In the genomic region with DNA sequence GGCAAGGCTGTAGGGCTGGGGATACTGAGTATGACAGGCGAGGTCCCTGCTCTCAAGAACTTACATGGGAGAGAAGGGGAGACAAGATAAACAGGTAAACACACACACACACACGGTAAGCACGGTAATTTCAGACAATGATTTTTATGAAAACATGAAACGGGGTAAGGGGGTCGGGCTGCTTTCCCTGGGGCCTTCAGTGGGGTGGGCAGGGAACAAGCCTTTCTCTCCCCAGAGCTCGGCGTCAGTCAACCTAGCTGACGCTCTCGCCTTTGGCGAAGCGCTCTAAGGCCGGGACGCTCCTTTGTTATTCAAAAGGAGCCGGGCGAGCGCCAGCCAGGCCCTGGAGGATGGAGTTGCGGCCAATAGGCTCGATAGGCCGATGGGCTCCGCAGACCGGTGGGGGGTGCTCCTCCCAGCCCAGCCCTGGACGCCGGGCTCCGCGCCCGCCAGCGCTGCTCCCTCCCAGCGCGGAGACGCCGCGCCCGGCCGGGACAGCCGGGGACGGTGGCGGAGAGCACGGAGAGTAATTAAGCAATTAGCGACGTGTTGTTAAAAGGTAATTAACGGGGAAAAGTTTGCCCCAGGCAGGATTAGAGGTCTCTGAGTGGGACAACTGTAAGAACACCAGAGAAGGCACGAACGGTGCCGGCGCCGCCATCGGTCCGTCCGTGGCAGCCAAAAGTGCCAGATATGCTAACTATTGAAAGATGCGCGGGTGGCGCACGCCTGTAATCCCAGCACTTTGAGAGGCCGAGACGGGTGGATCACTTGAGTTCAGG, we compare ENCODE assay signal across 8 cellular contexts. TPM values are rescaled to one million over a fixed set of nuclear protein-coding genes. Genes with fewer than 3 reads are reported as not detected.
DNase-seq lines count a peak whose midpoint lies in the region; ATAC-seq and TF ChIP-seq lines count a peak whose summit lies in the region.

No MANE protein-coding gene starts in this region.

- H3K4me2 ChIP-seq in neural progenitor cell: peak overlapping the region; percentile 93

- no peaks in the 10 kb centered on the region for H3K36me3 ChIP-seq in neural progenitor cell

- peaks cover 18% of the 10 kb centered on the region for H3K27me3 ChIP-seq in neural progenitor cell

- H3K36me3 Mint-ChIP-seq in activated naive CD4-positive, alpha-beta T cell treated with anti-CD3 and anti-CD28 coated beads, Interleukin-2, amount 50 U/mL, for 24 hours: no peaks in the 10 kb centered on the region
- H3K36me3 Mint-ChIP-seq in neural progenitor cell: no peaks in the 10 kb centered on the region

- H3K9me3 ChIP-seq in neural progenitor cell (ENCODE audit: low read depth): no peaks in the 10 kb centered on the region

- peaks cover 19% of the 10 kb centered on the region for H3K79me2 ChIP-seq in neural progenitor cell (ENCODE audit: low read depth)

- intact Hi-C loops in head of caudate nucleus (cut with DNase I): loop anchor here (2.0 kb wide), 1 partner anchor 15 kb away; a partner anchor contains a TSS

- peak overlapping the region; percentile 21 for H3K27ac Mint-ChIP-seq in activated naive CD4-positive, alpha-beta T cell treated with anti-CD3 and anti-CD28 coated beads, Interleukin-2, amount 50 U/mL, for 24 hours
- H3K27ac Mint-ChIP-seq in neural progenitor cell: peak overlapping the region; percentile 68

- peaks cover 33% of the 10 kb centered on the region for H3K4me1 ChIP-seq in neural progenitor cell

- no peak overlapping the region for H3K9ac ChIP-seq in neural progenitor cell

- peak overlapping the region; percentile 90 for H2AFZ ChIP-seq in neural progenitor cell (replicated peaks)

- H3K27me3 Mint-ChIP-seq in activated naive CD4-positive, alpha-beta T cell treated with anti-CD3 and anti-CD28 coated beads, Interleukin-2, amount 50 U/mL, for 24 hours: peaks cover 20% of the 10 kb centered on the region
- peaks cover 34% of the 10 kb centered on the region for H3K27me3 Mint-ChIP-seq in neural progenitor cell (ENCODE audit: insufficient read depth, low read depth)

- peak overlapping the region; percentile 43 for H3K27ac ChIP-seq in neural progenitor cell

- H3K4me3 Mint-ChIP-seq in activated naive CD4-positive, alpha-beta T cell treated with anti-CD3 and anti-CD28 coated beads, Interleukin-2, amount 50 U/mL, for 24 hours: peak overlapping the region; percentile 91
- peak overlapping the region; percentile 87 for H3K4me3 Mint-ChIP-seq in neural progenitor cell

- no peaks in the 10 kb centered on the region for H3K9me3 Mint-ChIP-seq in activated naive CD4-positive, alpha-beta T cell treated with anti-CD3 and anti-CD28 coated beads, Interleukin-2, amount 50 U/mL, for 24 hours
- no peaks in the 10 kb centered on the region for H3K9me3 Mint-ChIP-seq in neural progenitor cell

- peak overlapping the region; percentile 57 for H3K4me3 ChIP-seq in neural progenitor cell

- peaks cover 55% of the 10 kb centered on the region for H3F3A ChIP-seq in neural progenitor cell (ENCODE audit: low read depth)

- H4K20me1 ChIP-seq in neural progenitor cell (ENCODE audit: low read depth): peaks cover 31% of the 10 kb centered on the region

- no peak for ATAC-seq in GM19467 (IDR thresholded peaks at IDR 0.05; ENCODE audit: unreplicated experiment)

- DNase-seq in NCI-H1436 (lab: John Stamatoyannopoulos, UW) (peak; percentile 49), NCI-H1436 treated with DMSO at 0.1 percent for 48 hours (lab: John Stamatoyannopoulos, UW) (no peak), NCI-H1694 (lab: John Stamatoyannopoulos, UW) (peak; percentile 66), head of caudate nucleus (peak in 41 of 42 donors; percentile 42 to 88 (median 71)), neural progenitor cell (ENCODE audit: low spot score) (peak; percentile 96), NOMO-1 treated with dmso at 0.1 percent for 144 hours (lab: John Stamatoyannopoulos, UW; ENCODE audit: unreplicated experiment) (no peak)

- H3K4me1 Mint-ChIP-seq in activated naive CD4-positive, alpha-beta T cell treated with anti-CD3 and anti-CD28 coated beads, Interleukin-2, amount 50 U/mL, for 24 hours: peaks cover 24% of the 10 kb centered on the region
- peaks cover 6% of the 10 kb centered on the region for H3K4me1 Mint-ChIP-seq in neural progenitor cell

- no peak for TF ChIP-seq CTCF in neural progenitor cell (IDR thresholded peaks at IDR 0.05)

RNA-seq across cellular contexts. Expression of a gene that starts 1.0 kb away (rescaled TPM):
- total RNA-seq in neural progenitor cell (ENCODE audit: low replicate concordance): 2.4 TPM in 1 of 2 replicates, not detected in the other

RNA-seq across cellular contexts. Expression of a gene that starts 15.5 kb away (rescaled TPM):
- total RNA-seq in neural progenitor cell (ENCODE audit: low replicate concordance): 30.4 and 31.9 TPM in 2 replicates

Comparison
In these comparisons a context has a peak if more than half of its experiments do, and no peak if none do; other contexts are left out.
1. DNase-seq: peak in NCI-H1436 (single experiment), NCI-H1694 (single experiment), head of caudate nucleus (41 of 42) and neural progenitor cell (single experiment); none in NCI-H1436 treated with DMSO at 0.1 percent for 48 hours (single experiment) and NOMO-1 treated with dmso at 0.1 percent for 144 hours (single experiment).